Comparison of ENCODE assay signal across 11 cellular contexts in genomic region chr12:58575281-58575680, GRCh38.
DNase-seq lines count a peak whose midpoint lies in the region; ATAC-seq and TF ChIP-seq lines count a peak whose summit lies in the region.
"Had no signal": no experiment of that assay in that cellular context is flagged by ENCODE, and none has a peak within 500 bp of the region (broad histone marks: within the 10 kb centered on the region; RNA-seq: fewer than 3 reads in every experiment).

No MANE protein-coding gene starts in this region.

- H3K9me3 ChIP-seq in PC-3 (ENCODE audit: low read length) = no peaks in the 10 kb centered on the region

- H3K4me1 ChIP-seq in PC-3 (ENCODE audit: insufficient read depth, low read length) = peaks cover 2% of the 10 kb centered on the region; the same call in 1 of the 2 replicates

- H3K36me3 Mint-ChIP-seq in osteocyte (ENCODE audit: unreplicated experiment) = no peaks in the 10 kb centered on the region
- H3K36me3 Mint-ChIP-seq in progenitor cell of endocrine pancreas (ENCODE audit: insufficient read depth) = no peaks in the 10 kb centered on the region
- H3K36me3 Mint-ChIP-seq: CD8-positive, alpha-beta T cell had no signal

- peaks cover 37% of the 10 kb centered on the region for H3K4me1 Mint-ChIP-seq in osteocyte (ENCODE audit: unreplicated experiment)
- H3K4me1 Mint-ChIP-seq in progenitor cell of endocrine pancreas (ENCODE audit: low read depth) = no peaks in the 10 kb centered on the region

- no peaks in the 10 kb centered on the region for H3K27me3 ChIP-seq in PC-3 (ENCODE audit: low read length)

- POLR2A ChIA-PET in PC-3 (lab: Charles Lee; ENCODE audit: unreplicated experiment) = no interaction called here

- TF ChIP-seq CTCF in PC-3 (conservative IDR thresholded peaks at IDR 0.05; ENCODE audit: low read depth, low read length) = no peak
- TF ChIP-seq CTCF in fibroblast of mammary gland (conservative IDR thresholded peaks at IDR 0.05; ENCODE audit: control insufficient read depth, insufficient read depth, low read depth, low read length) = no peak
- no peak for TF ChIP-seq CTCF in osteocyte (IDR thresholded peaks at IDR 0.05)
- no peak for TF ChIP-seq CTCF in progenitor cell of endocrine pancreas (IDR thresholded peaks at IDR 0.05; ENCODE audit: unreplicated experiment)
- no peak for TF ChIP-seq CTCF in GM20000 (IDR thresholded peaks at IDR 0.05; ENCODE audit: extremely low read depth, missing control alignments)

- H3K9me3 Mint-ChIP-seq in osteocyte (ENCODE audit: unreplicated experiment) (peaks cover 4% of the 10 kb centered on the region), progenitor cell of endocrine pancreas (ENCODE audit: low read depth) (no peaks in the 10 kb centered on the region)
- H3K9me3 Mint-ChIP-seq: CD8-positive, alpha-beta T cell had no signal

- no peak overlapping the region for H3K4me2 ChIP-seq in PC-3 (ENCODE audit: low read length)

- no peak overlapping the region for H2AFZ ChIP-seq in PC-3 (ENCODE audit: low read length)

- no peaks in the 10 kb centered on the region for H3K9me2 ChIP-seq in PC-3 (replicated peaks; ENCODE audit: low read length)

- no peaks in the 10 kb centered on the region for H3K79me2 ChIP-seq in PC-3 (ENCODE audit: low read length)

- H3K27ac Mint-ChIP-seq in osteocyte (ENCODE audit: unreplicated experiment) = peak overlapping the region; percentile 43
- no peak overlapping the region for H3K27ac Mint-ChIP-seq in progenitor cell of endocrine pancreas
- H3K27ac Mint-ChIP-seq: CD8-positive, alpha-beta T cell had no signal

- H3K4me3 ChIP-seq in PC-3 (ENCODE audit: low read length) = no peak overlapping the region
- H3K4me3 ChIP-seq in fibroblast of mammary gland (ENCODE audit: control insufficient read depth, low read depth, low read length) = no peak overlapping the region

- DNase-seq in ELR (ENCODE audit: low read depth) = peak; percentile 58
- peak; percentile 34 for DNase-seq in PC-3
- peak; percentile 93 for DNase-seq in fibroblast of mammary gland (ENCODE audit: low read depth)
- no peak for DNase-seq in osteocyte (ENCODE audit: extremely low spot score, unreplicated experiment)
- DNase-seq in progenitor cell of endocrine pancreas (ENCODE audit: low spot score, unreplicated experiment) = no peak
- DNase-seq in GM20000 (ENCODE audit: low spot score) = no peak
- no peak for DNase-seq in NCI-H226
- DNase-seq: CD8-positive, alpha-beta T cell; kidney glomerular epithelial cell; NCI-H526 treated with DMSO at 0.1 percent for 48 hours had no signal

- H3K27ac ChIP-seq in PC-3 (ENCODE audit: low read length) = no peak overlapping the region

- no TSS peak for BruUV-seq in PC-3 (replicated peaks; lab: Mats Ljungman, UMichigan)

- ATAC-seq in PC-3 = no peak; the same call in 1 of the 2 replicates
- ATAC-seq in GM21737 (IDR thresholded peaks at IDR 0.05; ENCODE audit: unreplicated experiment) = no peak
- ATAC-seq: CD8-positive, alpha-beta T cell had no signal

- no peak overlapping the region for H3K9ac ChIP-seq in PC-3 (ENCODE audit: low read length)

- no peaks in the 10 kb centered on the region for H4K20me1 ChIP-seq in PC-3 (ENCODE audit: low read length)

- H3K27me3 Mint-ChIP-seq in osteocyte (ENCODE audit: unreplicated experiment) (no peaks in the 10 kb centered on the region), progenitor cell of endocrine pancreas (no peaks in the 10 kb centered on the region)

- H3K4me3 Mint-ChIP-seq in osteocyte (ENCODE audit: unreplicated experiment) = no peak overlapping the region
- no peak overlapping the region for H3K4me3 Mint-ChIP-seq in progenitor cell of endocrine pancreas (ENCODE audit: low read depth)
- H3K4me3 Mint-ChIP-seq: CD8-positive, alpha-beta T cell had no signal

- H3K36me3 ChIP-seq in PC-3 (ENCODE audit: low read depth, low read length) = no peaks in the 10 kb centered on the region

- H3F3A ChIP-seq in PC-3 (ENCODE audit: low read length, unreplicated experiment) = no peaks in the 10 kb centered on the region

- CTCF ChIA-PET in PC-3 (lab: Charles Lee) = no interaction called here

- intact Hi-C loops in PC-3 (cut with micrococcal nuclease) = no loop called here

Comparison
In these comparisons a context has a peak if more than half of its experiments do, and no peak if none do; other contexts are left out.
1. DNase-seq: peak in ELR (single experiment), PC-3 (single experiment) and fibroblast of mammary gland (single experiment); none in osteocyte (single experiment), progenitor cell of endocrine pancreas (single experiment), GM20000 (single experiment) and NCI-H226 (single experiment).